1 cellular context compared by ENCODE assay signal in the genomic region with DNA sequence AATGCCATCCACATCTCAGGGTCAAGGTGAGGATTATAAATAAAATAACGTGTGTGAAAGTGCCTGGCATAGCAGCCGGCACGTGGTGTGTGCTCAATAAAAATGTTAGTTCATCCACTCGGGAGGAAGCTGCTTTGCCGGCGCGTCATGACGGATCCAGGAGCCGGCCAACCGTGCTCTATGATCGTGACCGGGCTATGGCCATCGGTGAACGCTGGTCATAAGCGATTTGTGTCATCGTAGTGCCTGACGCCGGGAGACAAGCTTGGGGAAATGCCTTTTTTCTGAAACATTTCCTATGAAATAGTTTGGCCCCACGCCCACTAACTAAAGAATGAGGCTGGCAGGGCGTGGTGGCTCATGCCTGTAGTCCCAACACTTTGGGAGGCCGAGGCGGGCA.
TF ChIP-seq lines count a peak whose summit lies in the region.

No MANE protein-coding gene starts in this region.

TF ChIP-seq in H1, 55 proteins besides CTCF, POLR2A, EP300 and RAD21 (continued from another document):
- no peak for TF ChIP-seq EZH2 (IDR thresholded peaks at IDR 0.05; ENCODE audit: low read depth, low read length, severe bottlenecking)
